ENCODE assay signal across 16 cellular contexts in genomic region chrX:123481908-123482873, GRCh38.
DNase-seq lines count a peak whose midpoint lies in the region; ATAC-seq and TF ChIP-seq lines count a peak whose summit lies in the region.
"Had no signal": no experiment of that assay in that cellular context is flagged by ENCODE, and none has a peak within 500 bp of the region (broad histone marks: within the 10 kb centered on the region; RNA-seq: fewer than 3 reads in every experiment).

No MANE protein-coding gene starts in this region.

- H3K4me1 ChIP-seq in A673 (ENCODE audit: insufficient read depth, low read length, poor library complexity, severe bottlenecking) (no peaks in the 10 kb centered on the region), IMR-90 (ENCODE audit: control insufficient read depth, insufficient read depth, low read length) (no peaks in the 10 kb centered on the region), muscle layer of colon (ENCODE audit: insufficient read depth, low read length) (no peaks in the 10 kb centered on the region)
- H3K4me1 ChIP-seq: Peyer's patch had no signal

- intact Hi-C loops in A673 (cut with micrococcal nuclease; ENCODE audit: unreplicated experiment) (no loop called here), IMR-90 (cut with micrococcal nuclease) (no loop called here)

- H3K36me3 ChIP-seq in A673 (ENCODE audit: insufficient read depth, low read length, poor library complexity, severe bottlenecking) = no peaks in the 10 kb centered on the region
- no peaks in the 10 kb centered on the region for H3K36me3 ChIP-seq in IMR-90 (ENCODE audit: control insufficient read depth, insufficient read depth, low read length)
- no peaks in the 10 kb centered on the region for H3K36me3 ChIP-seq in muscle layer of colon (ENCODE audit: insufficient read depth, low read length)
- H3K36me3 ChIP-seq: Peyer's patch had no signal

- no peaks in the 10 kb centered on the region for H3K79me1 ChIP-seq in IMR-90 (ENCODE audit: low read depth in 1 of 2, low read length in 2 of 2)

- dilution Hi-C loops in IMR-90 (cut with HindIII; ENCODE audit: low sequenced_read_pairs, unreplicated experiment) = no loop called here

- TF ChIP-seq RAD21 in IMR-90 (IDR thresholded peaks at IDR 0.05; ENCODE audit: low read length) = no peak

- H4K20me1 ChIP-seq in IMR-90 (ENCODE audit: insufficient read depth, low read length) = no peaks in the 10 kb centered on the region

- peaks cover 5% of the 10 kb centered on the region for H3K27me3 Mint-ChIP-seq in activated T-cell treated with anti-CD3 and anti-CD28 coated beads, Interleukin-2, amount 50 U/mL, for 24 hours
- H3K27me3 Mint-ChIP-seq: B cell, T-helper 17 cell had no signal

- H2BK120ac ChIP-seq in IMR-90 (ENCODE audit: low read depth, low read length) = no peak overlapping the region

- no peak overlapping the region for H3K4ac ChIP-seq in IMR-90 (ENCODE audit: low read depth, low read length)

- BruUV-seq in A673 (replicated peaks; lab: Mats Ljungman, UMichigan) = no TSS peak
- no TSS peak for BruUV-seq in IMR-90 (replicated peaks; lab: Mats Ljungman, UMichigan)

- CTCF ChIA-PET in A673 (lab: Charles Lee) (no interaction called here), IMR-90 (lab: Yijun Ruan, JAX) (no interaction called here)

- H4K5ac ChIP-seq in IMR-90 (ENCODE audit: low read depth, low read length) = no peak overlapping the region

- H3K4me3 Mint-ChIP-seq in activated T-cell treated with anti-CD3 and anti-CD28 coated beads, Interleukin-2, amount 50 U/mL, for 24 hours = no peak overlapping the region
- H3K4me3 Mint-ChIP-seq: activated CD4-positive, alpha-beta memory T cell treated with anti-CD3 and anti-CD28 coated beads, Interleukin-2, amount 10 ng/mL, durations not matched to agents 7 days and 5 days; B cell; T-helper 17 cell had no signal

- no peak for ATAC-seq in IMR-90 (ENCODE audit: low read depth)
- ATAC-seq in HG03469 (IDR thresholded peaks at IDR 0.05; ENCODE audit: unreplicated experiment) = no peak
- no peak for ATAC-seq in GM18867 (IDR thresholded peaks at IDR 0.05; ENCODE audit: unreplicated experiment)
- ATAC-seq in HG02610 (IDR thresholded peaks at IDR 0.05; ENCODE audit: unreplicated experiment) = no peak
- ATAC-seq: T-helper 17 cell had no signal

- no peak overlapping the region for H3K23ac ChIP-seq in IMR-90 (ENCODE audit: low read depth, low read length)

- H2AK9ac ChIP-seq in IMR-90 (replicated peaks; ENCODE audit: low read depth, low read length, poor library complexity) = no peak overlapping the region

- H2AFZ ChIP-seq in IMR-90 (replicated peaks; ENCODE audit: low read length, poor library complexity) = no peak overlapping the region

- H2AK5ac ChIP-seq in IMR-90 (ENCODE audit: low read depth, low read length) = no peak overlapping the region

- H3K4me1 Mint-ChIP-seq in activated T-cell treated with anti-CD3 and anti-CD28 coated beads, Interleukin-2, amount 50 U/mL, for 24 hours (ENCODE audit: low read depth) = no peaks in the 10 kb centered on the region
- H3K4me1 Mint-ChIP-seq: activated CD4-positive, alpha-beta memory T cell treated with anti-CD3 and anti-CD28 coated beads, Interleukin-2, amount 10 ng/mL, durations not matched to agents 7 days and 5 days; B cell; T-helper 17 cell had no signal

- H3K9me3 Mint-ChIP-seq in activated T-cell treated with anti-CD3 and anti-CD28 coated beads, Interleukin-2, amount 50 U/mL, for 24 hours = no peaks in the 10 kb centered on the region
- H3K9me3 Mint-ChIP-seq: activated CD4-positive, alpha-beta memory T cell treated with anti-CD3 and anti-CD28 coated beads, Interleukin-2, amount 10 ng/mL, durations not matched to agents 7 days and 5 days had no signal

- no peak overlapping the region for H2BK20ac ChIP-seq in IMR-90 (ENCODE audit: low read depth, low read length)

- H3K4me3 ChIP-seq in A673 (ENCODE audit: low read depth, low read length, poor library complexity, severe bottlenecking) (no peak overlapping the region), IMR-90 (ENCODE audit: insufficient read depth, low read depth, low read length) (no peak overlapping the region), epithelial cell of esophagus (ENCODE audit: low read length) (no peak overlapping the region), muscle layer of colon (ENCODE audit: low read depth in 1 of 2, low read length in 2 of 2) (no peak overlapping the region)
- H3K4me3 ChIP-seq: Peyer's patch, skin epidermis had no signal

- no peak overlapping the region for H3K56ac ChIP-seq in IMR-90 (ENCODE audit: extremely low read depth, insufficient read depth, low read length)

- no peak overlapping the region for H4K91ac ChIP-seq in IMR-90 (ENCODE audit: insufficient read depth, low read depth, low read length)

- no peak overlapping the region for H3K27ac Mint-ChIP-seq in activated T-cell treated with anti-CD3 and anti-CD28 coated beads, Interleukin-2, amount 50 U/mL, for 24 hours
- H3K27ac Mint-ChIP-seq: activated CD4-positive, alpha-beta memory T cell treated with anti-CD3 and anti-CD28 coated beads, Interleukin-2, amount 10 ng/mL, durations not matched to agents 7 days and 5 days; B cell; T-helper 17 cell had no signal

- H4K8ac ChIP-seq in IMR-90 (ENCODE audit: low read depth in 2 of 2, low read length in 2 of 2) = no peak overlapping the region

- H3K27me3 ChIP-seq in A673 (replicated peaks; ENCODE audit: insufficient read depth, low read depth, low read length, poor library complexity) (no peaks in the 10 kb centered on the region), IMR-90 (ENCODE audit: control insufficient read depth, insufficient read depth, low read length) (no peaks in the 10 kb centered on the region; the same call in 1 of the 2 replicates), muscle layer of colon (ENCODE audit: control insufficient read depth in 1 of 2, insufficient read depth in 2 of 2, low read length in 2 of 2) (no peaks in the 10 kb centered on the region)
- H3K27me3 ChIP-seq: Peyer's patch had no signal

- H3K9ac ChIP-seq in IMR-90 (ENCODE audit: low read depth, low read length) (no peak overlapping the region), muscle layer of colon (ENCODE audit: low read length) (no peak overlapping the region)

- H3K4me2 ChIP-seq in IMR-90 (ENCODE audit: low read depth, low read length) = no peak overlapping the region

- DNase-seq in A673 (ENCODE audit: low spot score) = peak; percentile 5
- DNase-seq in IMR-90 = peak; percentile 27
- DNase-seq in epithelial cell of esophagus (ENCODE audit: low read depth) = peak; percentile 6
- DNase-seq in activated T-cell treated with anti-CD3 and anti-CD28 coated beads, Interleukin-2, amount 50 U/mL, for 24 hours = no peak
- DNase-seq: activated CD4-positive, alpha-beta memory T cell treated with anti-CD3 and anti-CD28 coated beads, Interleukin-2, amount 10 ng/mL, durations not matched to agents 7 days and 5 days; activated naive CD4-positive, alpha-beta T cell treated with Interleukin-2 at 50 U/mL for 16 hours; dorsolateral prefrontal cortex; NCI-H2029; Peyer's patch; T-helper 17 cell had no signal

- no peaks in the 10 kb centered on the region for H3K9me1 ChIP-seq in IMR-90 (ENCODE audit: insufficient read depth, low read length)

- H3K14ac ChIP-seq in IMR-90 (replicated peaks; ENCODE audit: low read depth, low read length) = no peak overlapping the region

- TF ChIP-seq CTCF in A673 (conservative IDR thresholded peaks at IDR 0.05; ENCODE audit: low read depth, low read length) = no peak
- no peak for TF ChIP-seq CTCF in IMR-90 (conservative IDR thresholded peaks at IDR 0.05; ENCODE audit: low read depth, low read length)
- TF ChIP-seq CTCF in epithelial cell of esophagus (IDR thresholded peaks at IDR 0.05; ENCODE audit: insufficient read depth, low read depth, low read length, missing control alignments) = no peak

- no peak overlapping the region for H3K18ac ChIP-seq in IMR-90 (ENCODE audit: low read depth, low read length)

- H3K27ac ChIP-seq in A673 (ENCODE audit: low read depth, low read length, poor library complexity, severe bottlenecking) (no peak overlapping the region), IMR-90 (ENCODE audit: insufficient read depth, low read length) (no peak overlapping the region), muscle layer of colon (ENCODE audit: low read depth, low read length) (peak overlapping the region; percentile 19)
- H3K27ac ChIP-seq: skin epidermis had no signal

- POLR2A ChIA-PET in A673 (lab: Charles Lee; ENCODE audit: low non-redundant PET) (no interaction called here), IMR-90 (lab: Charles Lee; ENCODE audit: unreplicated experiment) (no interaction called here)

- H3K9me3 ChIP-seq in A673 (ENCODE audit: low read depth, low read length, poor library complexity, severe bottlenecking) (no peaks in the 10 kb centered on the region), IMR-90 (ENCODE audit: control insufficient read depth, insufficient read depth, low read length) (no peaks in the 10 kb centered on the region), muscle layer of colon (ENCODE audit: low read length) (no peaks in the 10 kb centered on the region)
- H3K9me3 ChIP-seq: Peyer's patch had no signal

- no peak for TF ChIP-seq POLR2A in IMR-90 (IDR thresholded peaks at IDR 0.05; ENCODE audit: low read depth, low read length)

- WGBS in IMR-90 (ENCODE audit: extremely low coverage in 2 of 2, insufficient read length in 1 of 2), 2 experiments = no CpG with 5 or more reads among the region's 12 CpGs

- in situ Hi-C loops in IMR-90 (cut with MboI; ENCODE audit: low sequenced_read_pairs) = no loop called here

- H2BK15ac ChIP-seq in IMR-90 (ENCODE audit: low read depth, low read length) = no peak overlapping the region

- H3K36me3 Mint-ChIP-seq in activated T-cell treated with anti-CD3 and anti-CD28 coated beads, Interleukin-2, amount 50 U/mL, for 24 hours (ENCODE audit: low read depth) = no peaks in the 10 kb centered on the region

- H2BK5ac ChIP-seq in IMR-90 (ENCODE audit: low read depth, low read length, poor library complexity, severe bottlenecking) = no peak overlapping the region

TF ChIP-seq in IMR-90, 13 proteins besides CTCF, POLR2A, EP300 and RAD21:
- TF ChIP-seq RCOR1 (IDR thresholded peaks at IDR 0.05; ENCODE audit: insufficient replicate concordance, low read length) (no peak), BHLHE40 (IDR thresholded peaks at IDR 0.05; ENCODE audit: low read depth, low read length) (no peak), FOS (IDR thresholded peaks at IDR 0.05; ENCODE audit: low read depth, low read length) (no peak), CHD1 (IDR thresholded peaks at IDR 0.05; ENCODE audit: low read depth, low read length) (no peak), CEBPB (IDR thresholded peaks at IDR 0.05; ENCODE audit: low read depth, low read length) (peak; percentile 81)
